8 cellular contexts compared by ENCODE assay signal in the genomic region with DNA sequence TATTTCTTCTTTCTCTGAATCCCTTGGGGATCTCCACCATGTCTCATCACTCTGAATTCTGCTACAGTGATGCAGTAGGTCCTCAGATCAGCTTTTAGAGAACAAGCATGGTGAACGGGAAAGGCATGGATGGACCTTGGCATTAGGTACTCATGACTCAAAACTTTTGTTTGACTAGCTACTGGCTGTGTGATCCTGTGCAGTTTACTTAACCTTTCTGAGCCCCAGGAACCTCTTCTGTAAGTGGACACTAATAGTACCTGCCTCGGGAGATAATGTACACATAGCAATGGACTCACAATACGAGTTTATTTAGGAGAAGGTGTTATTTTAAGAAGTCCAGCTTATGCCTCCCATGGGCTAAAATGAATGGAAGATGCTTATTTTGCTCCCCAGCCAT.
"Had no signal": no experiment of that assay in that cellular context is flagged by ENCODE, and none has a peak within 500 bp of the region (broad histone marks: within the 10 kb centered on the region; RNA-seq: fewer than 3 reads in every experiment).

No MANE protein-coding gene starts in this region.

- DNase-seq: H9, HCEC 1CT, IMR-90 had no signal

- H3K4me2 ChIP-seq: GM23338 had no signal

- ATAC-seq: GM23338, K562 had no signal

- H2AFZ ChIP-seq: GM23338 had no signal

- H3K27ac ChIP-seq: HL-60 had no signal

- H3K9me3 Mint-ChIP-seq: GM23338, H9 had no signal

- H3K4me3 Mint-ChIP-seq: GM23338, H9 had no signal

- H3K27ac Mint-ChIP-seq: GM23338, H9 had no signal

- FAIRE-seq: H1, H54, K562 had no signal

- H3K4me3 ChIP-seq: GM23338, K562 had no signal
